ENCODE assay signal across 18 cellular contexts in genomic region chr12:81962126-81962856, GRCh38.
"Had no signal": no experiment of that assay in that cellular context is flagged by ENCODE, and none has a peak within 500 bp of the region (broad histone marks: within the 10 kb centered on the region; RNA-seq: fewer than 3 reads in every experiment).

No MANE protein-coding gene starts in this region.

- H3K4me1 ChIP-seq: esophagus muscularis mucosa, gastrocnemius medialis, heart right ventricle, right atrium auricular region had no signal

- H3K36me3 Mint-ChIP-seq: naive thymus-derived CD4-positive, alpha-beta T cell had no signal

- H3K36me3 ChIP-seq: esophagus muscularis mucosa, gastrocnemius medialis, heart right ventricle, right atrium auricular region had no signal

- H3K9me3 ChIP-seq: esophagus muscularis mucosa, gastrocnemius medialis, right atrium auricular region had no signal

- DNase-seq: effector CD4-positive, alpha-beta T cell; gastrocnemius medialis; heart right ventricle; left cardiac atrium; left ventricle myocardium superior; naive thymus-derived CD4-positive, alpha-beta T cell; nephron progenitor cell; posterior cingulate gyrus; small intestine; stimulated activated CD4-positive, alpha-beta T cell treated with anti-CD3 and anti-CD28 coated beads, Interleukin-12 subunit alpha, Interleukin-12 subunit beta, amount 100 ng/mL, for 4 hours; stimulated activated naive CD4-positive, alpha-beta T cell treated with Interleukin-2 at 50 U/mL for 16 hours; trophoblast cell had no signal

- ATAC-seq: gastrocnemius medialis; heart right ventricle; left cardiac atrium; left ventricle myocardium superior; naive thymus-derived CD4-positive, alpha-beta T cell had no signal

- FAIRE-seq: endometrium, keratinocyte, small intestine had no signal

- H3K27me3 Mint-ChIP-seq: naive thymus-derived CD4-positive, alpha-beta T cell had no signal

- H3K4me3 ChIP-seq: coronary artery, esophagus muscularis mucosa, gastrocnemius medialis, heart right ventricle, right atrium auricular region had no signal

- H3K27ac ChIP-seq: coronary artery, epithelial cell of prostate, esophagus muscularis mucosa, gastrocnemius medialis, heart right ventricle, right atrium auricular region had no signal

- H3K27me3 ChIP-seq: esophagus muscularis mucosa, gastrocnemius medialis, heart right ventricle, right atrium auricular region had no signal

- H3K9me3 Mint-ChIP-seq: naive thymus-derived CD4-positive, alpha-beta T cell; nephron progenitor cell had no signal

- H3K27ac Mint-ChIP-seq: naive thymus-derived CD4-positive, alpha-beta T cell; nephron progenitor cell had no signal

- H3K4me3 Mint-ChIP-seq: naive thymus-derived CD4-positive, alpha-beta T cell; nephron progenitor cell had no signal
